In the genomic region with DNA sequence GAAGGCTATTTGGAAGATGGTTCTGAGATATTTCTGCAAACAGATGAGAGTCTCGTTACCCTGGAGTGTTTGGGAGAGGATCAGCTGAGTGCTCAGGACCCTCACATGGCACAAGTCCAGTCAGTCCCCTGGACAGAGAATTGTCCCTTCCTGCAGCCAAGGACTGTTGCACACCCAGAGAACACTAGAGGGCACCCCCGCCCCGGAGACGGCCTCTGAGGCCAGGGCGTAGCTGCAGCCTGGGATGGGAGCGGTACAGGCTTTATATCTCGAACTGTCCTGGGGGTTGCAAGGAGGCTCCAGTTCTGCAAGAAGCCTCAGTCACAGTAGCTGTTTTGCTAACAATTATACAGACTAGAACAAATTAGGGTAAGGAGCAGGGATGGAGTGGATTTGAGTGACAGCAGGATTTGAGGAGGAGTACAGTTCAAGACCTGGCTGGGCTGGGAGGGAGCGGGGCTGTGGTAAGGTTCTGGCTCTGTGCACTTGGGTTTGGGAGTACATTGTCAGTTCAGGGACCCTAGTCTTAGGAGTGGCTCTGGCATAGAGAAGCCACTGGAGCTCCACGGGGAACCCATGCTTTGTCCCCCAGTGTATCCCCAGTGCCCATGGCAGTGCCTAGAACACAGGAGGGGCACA, we compare ENCODE assay signal across 1 cellular context.
TF ChIP-seq lines count a peak whose summit lies in the region.

No MANE protein-coding gene starts in this region.

TF ChIP-seq in HepG2, 621 proteins besides CTCF, POLR2A, EP300 and RAD21 (continued from another document and continues in another):
- TF ChIP-seq, protein P1, sequence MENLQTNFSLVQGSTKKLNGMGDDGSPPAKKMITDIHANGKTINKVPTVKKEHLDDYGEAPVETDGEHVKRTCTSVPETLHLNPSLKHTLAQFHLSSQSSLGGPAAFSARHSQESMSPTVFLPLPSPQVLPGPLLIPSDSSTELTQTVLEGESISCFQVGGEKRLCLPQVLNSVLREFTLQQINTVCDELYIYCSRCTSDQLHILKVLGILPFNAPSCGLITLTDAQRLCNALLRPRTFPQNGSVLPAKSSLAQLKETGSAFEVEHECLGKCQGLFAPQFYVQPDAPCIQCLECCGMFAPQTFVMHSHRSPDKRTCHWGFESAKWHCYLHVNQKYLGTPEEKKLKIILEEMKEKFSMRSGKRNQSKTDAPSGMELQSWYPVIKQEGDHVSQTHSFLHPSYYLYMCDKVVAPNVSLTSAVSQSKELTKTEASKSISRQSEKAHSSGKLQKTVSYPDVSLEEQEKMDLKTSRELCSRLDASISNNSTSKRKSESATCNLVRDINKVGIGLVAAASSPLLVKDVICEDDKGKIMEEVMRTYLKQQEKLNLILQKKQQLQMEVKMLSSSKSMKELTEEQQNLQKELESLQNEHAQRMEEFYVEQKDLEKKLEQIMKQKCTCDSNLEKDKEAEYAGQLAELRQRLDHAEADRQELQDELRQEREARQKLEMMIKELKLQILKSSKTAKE (CRISPR knock-in tag; IDR thresholded peaks at IDR 0.05; ENCODE audit: borderline replicate concordance), result no peak
- TF ChIP-seq FOXO4 (CRISPR knock-in tag; conservative IDR thresholded peaks at IDR 0.05) (no peak), KDM5B (CRISPR knock-in tag; IDR thresholded peaks at IDR 0.05; ENCODE audit: borderline replicate concordance) (peak; percentile 46; the same call in 1 of the 2 replicates), SNAPC2 (CRISPR knock-in tag; IDR thresholded peaks at IDR 0.05) (no peak), DR1 (CRISPR knock-in tag; IDR thresholded peaks at IDR 0.05) (no peak), CEBPG (CRISPR knock-in tag; IDR thresholded peaks at IDR 0.05) (peak; percentile 27; the same call in 1 of the 2 replicates), ZBTB44 (CRISPR knock-in tag; IDR thresholded peaks at IDR 0.05) (no peak), ZNF652 (CRISPR knock-in tag; IDR thresholded peaks at IDR 0.05; ENCODE audit: borderline replicate concordance, low read depth) (no peak), HMG20B (CRISPR knock-in tag; conservative IDR thresholded peaks at IDR 0.05) (no peak), SRY (CRISPR knock-in tag; IDR thresholded peaks at IDR 0.05) (no peak), ZNF713 (CRISPR knock-in tag; IDR thresholded peaks at IDR 0.05) (no peak), ZFX (CRISPR knock-in tag; IDR thresholded peaks at IDR 0.05; ENCODE audit: low read depth) (no peak), MAX (IDR thresholded peaks at IDR 0.05) (no peak), ZNF34 (CRISPR knock-in tag; IDR thresholded peaks at IDR 0.05; ENCODE audit: borderline replicate concordance) (no peak), CCDC6 (CRISPR knock-in tag; IDR thresholded peaks at IDR 0.05) (no peak), SETDB1 (CRISPR knock-in tag; IDR thresholded peaks at IDR 0.05; ENCODE audit: borderline replicate concordance) (no peak), ZNF160 (CRISPR knock-in tag; IDR thresholded peaks at IDR 0.05) (no peak), ZNF770 (CRISPR knock-in tag; IDR thresholded peaks at IDR 0.05) (no peak), KMT2A (CRISPR knock-in tag; IDR thresholded peaks at IDR 0.05) (no peak), RFX1 (IDR thresholded peaks at IDR 0.05) (no peak), ZNF33B (CRISPR knock-in tag; IDR thresholded peaks at IDR 0.05) (no peak), ZFP37 (CRISPR knock-in tag; IDR thresholded peaks at IDR 0.05; ENCODE audit: borderline replicate concordance) (no peak), SAFB2 (CRISPR knock-in tag; IDR thresholded peaks at IDR 0.05; ENCODE audit: borderline replicate concordance, low read depth) (no peak), TCF7 (IDR thresholded peaks at IDR 0.05; ENCODE audit: low read depth) (no peak), SATB2 (CRISPR knock-in tag; IDR thresholded peaks at IDR 0.05) (no peak), ZNF17 (CRISPR knock-in tag; IDR thresholded peaks at IDR 0.05) (no peak), RXRB (CRISPR knock-in tag; IDR thresholded peaks at IDR 0.05; ENCODE audit: borderline replicate concordance) (0 out of 2 replicates have a peak, but pooled peaks have one; percentile 37), PHF21A (CRISPR knock-in tag; IDR thresholded peaks at IDR 0.05) (no peak), ZNF644 (CRISPR knock-in tag; IDR thresholded peaks at IDR 0.05; ENCODE audit: low read depth) (no peak), XRCC5 (optimal IDR thresholded peaks at IDR 0.05; ENCODE audit: low read length) (peak; percentile 57), SMC3 (IDR thresholded peaks at IDR 0.05; ENCODE audit: low read length) (peak; percentile 69), ZNF362 (CRISPR knock-in tag; IDR thresholded peaks at IDR 0.05; ENCODE audit: borderline replicate concordance) (no peak), ZKSCAN1 (IDR thresholded peaks at IDR 0.05; ENCODE audit: low read length) (no peak), ZFYVE20 (CRISPR knock-in tag; IDR thresholded peaks at IDR 0.05; ENCODE audit: borderline replicate concordance, low read depth) (no peak), TEAD3 (CRISPR knock-in tag; optimal IDR thresholded peaks at IDR 0.05; ENCODE audit: borderline replicate concordance) (no peak), PAF1 (CRISPR knock-in tag; IDR thresholded peaks at IDR 0.05) (no peak), KDM5A (IDR thresholded peaks at IDR 0.05; ENCODE audit: borderline replicate concordance, low read length) (no peak), ZNF552 (CRISPR knock-in tag; IDR thresholded peaks at IDR 0.05; ENCODE audit: borderline replicate concordance) (no peak), HIC2 (CRISPR knock-in tag; IDR thresholded peaks at IDR 0.05; ENCODE audit: low read depth) (no peak), ZNF567 (CRISPR knock-in tag; IDR thresholded peaks at IDR 0.05; ENCODE audit: borderline replicate concordance) (no peak), KAT7 (CRISPR knock-in tag; IDR thresholded peaks at IDR 0.05; ENCODE audit: borderline replicate concordance) (no peak), ZNF768 (CRISPR knock-in tag; IDR thresholded peaks at IDR 0.05) (0 out of 2 replicates have a peak, but pooled peaks have one; percentile 25)
- TF ChIP-seq, protein P2, sequence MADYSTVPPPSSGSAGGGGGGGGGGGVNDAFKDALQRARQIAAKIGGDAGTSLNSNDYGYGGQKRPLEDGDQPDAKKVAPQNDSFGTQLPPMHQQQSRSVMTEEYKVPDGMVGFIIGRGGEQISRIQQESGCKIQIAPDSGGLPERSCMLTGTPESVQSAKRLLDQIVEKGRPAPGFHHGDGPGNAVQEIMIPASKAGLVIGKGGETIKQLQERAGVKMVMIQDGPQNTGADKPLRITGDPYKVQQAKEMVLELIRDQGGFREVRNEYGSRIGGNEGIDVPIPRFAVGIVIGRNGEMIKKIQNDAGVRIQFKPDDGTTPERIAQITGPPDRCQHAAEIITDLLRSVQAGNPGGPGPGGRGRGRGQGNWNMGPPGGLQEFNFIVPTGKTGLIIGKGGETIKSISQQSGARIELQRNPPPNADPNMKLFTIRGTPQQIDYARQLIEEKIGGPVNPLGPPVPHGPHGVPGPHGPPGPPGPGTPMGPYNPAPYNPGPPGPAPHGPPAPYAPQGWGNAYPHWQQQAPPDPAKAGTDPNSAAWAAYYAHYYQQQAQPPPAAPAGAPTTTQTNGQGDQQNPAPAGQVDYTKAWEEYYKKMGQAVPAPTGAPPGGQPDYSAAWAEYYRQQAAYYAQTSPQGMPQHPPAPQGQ (CRISPR knock-in tag; IDR thresholded peaks at IDR 0.05; ENCODE audit: borderline replicate concordance), result no peak
- TF ChIP-seq, protein P3, sequence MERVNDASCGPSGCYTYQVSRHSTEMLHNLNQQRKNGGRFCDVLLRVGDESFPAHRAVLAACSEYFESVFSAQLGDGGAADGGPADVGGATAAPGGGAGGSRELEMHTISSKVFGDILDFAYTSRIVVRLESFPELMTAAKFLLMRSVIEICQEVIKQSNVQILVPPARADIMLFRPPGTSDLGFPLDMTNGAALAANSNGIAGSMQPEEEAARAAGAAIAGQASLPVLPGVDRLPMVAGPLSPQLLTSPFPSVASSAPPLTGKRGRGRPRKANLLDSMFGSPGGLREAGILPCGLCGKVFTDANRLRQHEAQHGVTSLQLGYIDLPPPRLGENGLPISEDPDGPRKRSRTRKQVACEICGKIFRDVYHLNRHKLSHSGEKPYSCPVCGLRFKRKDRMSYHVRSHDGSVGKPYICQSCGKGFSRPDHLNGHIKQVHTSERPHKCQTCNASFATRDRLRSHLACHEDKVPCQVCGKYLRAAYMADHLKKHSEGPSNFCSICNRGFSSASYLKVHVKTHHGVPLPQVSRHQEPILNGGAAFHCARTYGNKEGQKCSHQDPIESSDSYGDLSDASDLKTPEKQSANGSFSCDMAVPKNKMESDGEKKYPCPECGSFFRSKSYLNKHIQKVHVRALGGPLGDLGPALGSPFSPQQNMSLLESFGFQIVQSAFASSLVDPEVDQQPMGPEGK (CRISPR knock-in tag; IDR thresholded peaks at IDR 0.05), result no peak
- TF ChIP-seq, protein P4, sequence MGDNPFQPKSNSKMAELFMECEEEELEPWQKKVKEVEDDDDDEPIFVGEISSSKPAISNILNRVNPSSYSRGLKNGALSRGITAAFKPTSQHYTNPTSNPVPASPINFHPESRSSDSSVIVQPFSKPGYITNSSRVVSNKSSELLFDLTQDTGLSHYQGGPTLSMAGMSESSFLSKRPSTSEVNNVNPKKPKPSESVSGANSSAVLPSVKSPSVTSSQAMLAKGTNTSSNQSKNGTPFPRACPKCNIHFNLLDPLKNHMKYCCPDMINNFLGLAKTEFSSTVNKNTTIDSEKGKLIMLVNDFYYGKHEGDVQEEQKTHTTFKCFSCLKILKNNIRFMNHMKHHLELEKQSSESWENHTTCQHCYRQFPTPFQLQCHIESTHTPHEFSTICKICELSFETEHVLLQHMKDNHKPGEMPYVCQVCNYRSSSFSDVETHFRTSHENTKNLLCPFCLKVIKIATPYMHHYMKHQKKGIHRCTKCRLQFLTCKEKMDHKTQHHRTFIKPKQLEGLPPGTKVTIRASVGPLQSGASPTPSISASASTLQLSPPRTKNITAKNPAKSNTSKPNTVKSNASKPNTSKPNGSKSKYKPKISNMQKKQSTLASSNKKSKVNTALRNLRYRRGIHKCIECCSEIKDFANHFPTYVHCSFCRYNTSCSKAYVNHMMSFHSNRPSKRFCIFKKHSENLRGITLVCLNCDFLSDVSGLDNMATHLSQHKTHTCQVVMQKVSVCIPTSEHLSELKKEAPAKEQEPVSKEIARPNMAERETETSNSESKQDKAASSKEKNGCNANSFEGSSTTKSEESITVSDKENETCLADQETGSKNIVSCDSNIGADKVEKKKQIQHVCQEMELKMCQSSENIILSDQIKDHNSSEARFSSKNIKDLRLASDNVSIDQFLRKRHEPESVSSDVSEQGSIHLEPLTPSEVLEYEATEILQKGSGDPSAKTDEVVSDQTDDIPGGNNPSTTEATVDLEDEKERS (CRISPR knock-in tag; IDR thresholded peaks at IDR 0.05), result no peak
